ENCODE assay signal across 24 cellular contexts in genomic region chr13:71632721-71633120, GRCh38.
"Had no signal": no experiment of that assay in that cellular context is flagged by ENCODE, and none has a peak within 500 bp of the region (broad histone marks: within the 10 kb centered on the region; RNA-seq: fewer than 3 reads in every experiment).

No MANE protein-coding gene starts in this region.

- H3K4me1 ChIP-seq: SJSA1 had no signal

- H3K4me1 Mint-ChIP-seq: activated B cell treated with CpG ODN at 0.5 μM for 24 hours; activated CD4-positive, alpha-beta T cell treated with anti-CD3 and anti-CD28 coated beads, Interleukin-2, amount 10 ng/mL, durations not matched to agents 24 days and 14 days; activated CD8-positive, alpha-beta memory T cell treated with anti-CD3 and anti-CD28 coated beads, Interleukin-2, amount 10 ng/mL, durations not matched to agents 7 days and 5 days; activated T-helper 17 cell treated with anti-CD3 and anti-CD28 coated beads, Interleukin-2, amount 50 U/mL, for 72 hours; T-helper 17 cell had no signal

- H3K36me3 ChIP-seq: brain microvascular endothelial cell, Peyer's patch, SJSA1 had no signal

- H3K27me3 Mint-ChIP-seq: activated B cell treated with CpG ODN at 0.5 μM for 24 hours; activated CD4-positive, alpha-beta T cell treated with anti-CD3 and anti-CD28 coated beads, Interleukin-2, amount 10 ng/mL, durations not matched to agents 24 days and 14 days; activated CD8-positive, alpha-beta memory T cell treated with anti-CD3 and anti-CD28 coated beads, Interleukin-2, amount 10 ng/mL, durations not matched to agents 7 days and 5 days; activated naive CD8-positive, alpha-beta T cell; activated T-helper 17 cell treated with anti-CD3 and anti-CD28 coated beads, Interleukin-2, amount 50 U/mL, for 72 hours; T-helper 17 cell had no signal

- H3K4me3 ChIP-seq: Peyer's patch, SJSA1 had no signal

- H3K9me3 Mint-ChIP-seq: activated CD4-positive, alpha-beta T cell treated with anti-CD3 and anti-CD28 coated beads, Interleukin-2, amount 10 ng/mL, durations not matched to agents 24 days and 14 days; activated naive CD4-positive, alpha-beta T cell treated with anti-CD3 and anti-CD28 coated beads for 36 hours; activated T-cell treated with anti-CD3 and anti-CD28 coated beads, Interleukin-2, amount 50 U/mL, for 4 hours had no signal

- ATAC-seq: activated CD8-positive, alpha-beta memory T cell treated with anti-CD3 and anti-CD28 coated beads, Interleukin-2, amount 10 ng/mL, durations not matched to agents 7 days and 5 days; activated T-cell treated with anti-CD3 and anti-CD28 coated beads, Interleukin-2, amount 50 U/mL, for 4 hours; activated T-helper 17 cell treated with anti-CD3 and anti-CD28 coated beads, Interleukin-2, amount 50 U/mL, for 72 hours; T-helper 17 cell had no signal

- DNase-seq: activated B cell treated with CpG ODN at 0.5 μM for 24 hours; activated CD4-positive, alpha-beta T cell treated with anti-CD3 and anti-CD28 coated beads for 1 hour; activated CD4-positive, alpha-beta T cell treated with anti-CD3 and anti-CD28 coated beads, Interleukin-2, amount 10 ng/mL, durations not matched to agents 24 days and 14 days; activated CD4-positive, alpha-beta T cell treated with anti-CD3 and anti-CD28 coated beads, Interleukin-2, amount 50 U/mL, for 48 hours; activated CD8-positive, alpha-beta memory T cell treated with anti-CD3 and anti-CD28 coated beads, Interleukin-2, amount 10 ng/mL, durations not matched to agents 7 days and 5 days; activated gamma-delta T cell; activated naive CD4-positive, alpha-beta T cell treated with anti-CD3 and anti-CD28 coated beads for 36 hours; activated T-cell treated with anti-CD3 and anti-CD28 coated beads, Interleukin-2, amount 50 U/mL, for 4 hours; amygdala; brain microvascular endothelial cell; KBM-7; NCI-H1048; NCI-H146; NCI-H187 treated with DMSO at 0.1 percent for 48 hours; NCI-H2081 treated with DMSO at 0.1 percent for 48 hours; NCI-H446; Peyer's patch; SHP77; T-helper 17 cell; T-helper 9 cell had no signal

- H3K9me3 ChIP-seq: Peyer's patch, SJSA1 had no signal

- H3K36me3 Mint-ChIP-seq: activated CD8-positive, alpha-beta memory T cell treated with anti-CD3 and anti-CD28 coated beads, Interleukin-2, amount 10 ng/mL, durations not matched to agents 7 days and 5 days; activated naive CD8-positive, alpha-beta T cell had no signal

- H3K27me3 ChIP-seq: brain microvascular endothelial cell, Peyer's patch, SJSA1 had no signal

- H3K4me3 Mint-ChIP-seq: activated B cell treated with CpG ODN at 0.5 μM for 24 hours; activated CD4-positive, alpha-beta T cell treated with anti-CD3 and anti-CD28 coated beads, Interleukin-2, amount 10 ng/mL, durations not matched to agents 24 days and 14 days; activated CD8-positive, alpha-beta memory T cell treated with anti-CD3 and anti-CD28 coated beads, Interleukin-2, amount 10 ng/mL, durations not matched to agents 7 days and 5 days; activated naive CD4-positive, alpha-beta T cell treated with anti-CD3 and anti-CD28 coated beads for 36 hours; activated naive CD8-positive, alpha-beta T cell; activated T-cell treated with anti-CD3 and anti-CD28 coated beads, Interleukin-2, amount 50 U/mL, for 4 hours; activated T-helper 17 cell treated with anti-CD3 and anti-CD28 coated beads, Interleukin-2, amount 50 U/mL, for 72 hours; T-helper 17 cell had no signal

- H3K27ac ChIP-seq: brain microvascular endothelial cell, Peyer's patch, RWPE1, SJSA1 had no signal

- H3K27ac Mint-ChIP-seq: activated B cell treated with CpG ODN at 0.5 μM for 24 hours; activated CD4-positive, alpha-beta T cell treated with anti-CD3 and anti-CD28 coated beads, Interleukin-2, amount 10 ng/mL, durations not matched to agents 24 days and 14 days; activated CD8-positive, alpha-beta memory T cell treated with anti-CD3 and anti-CD28 coated beads, Interleukin-2, amount 10 ng/mL, durations not matched to agents 7 days and 5 days; activated naive CD4-positive, alpha-beta T cell treated with anti-CD3 and anti-CD28 coated beads for 36 hours; activated naive CD8-positive, alpha-beta T cell; activated T-helper 17 cell treated with anti-CD3 and anti-CD28 coated beads, Interleukin-2, amount 50 U/mL, for 72 hours; T-helper 17 cell had no signal
